18 cellular contexts compared by ENCODE assay signal in the genomic region with DNA sequence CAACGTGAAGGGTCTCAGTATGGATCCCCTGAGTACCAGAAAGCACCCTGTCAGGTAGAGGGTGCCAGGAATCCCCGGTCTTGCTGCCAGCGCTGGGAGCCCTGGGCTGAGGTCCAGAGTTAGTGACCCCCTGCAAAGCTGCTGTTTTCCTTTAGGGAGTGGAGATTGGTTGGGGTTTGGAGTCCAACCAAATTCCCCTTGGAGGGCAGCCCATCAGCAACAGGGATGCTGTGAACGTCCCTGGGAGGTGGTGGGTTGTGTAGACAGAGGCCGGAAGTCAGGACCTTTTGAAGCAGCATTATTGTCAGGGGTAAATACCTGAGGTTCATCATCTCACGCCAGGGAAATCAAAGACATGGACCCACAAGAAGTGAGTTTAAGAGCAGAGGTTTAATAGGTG.
DNase-seq lines count a peak whose midpoint lies in the region; TF ChIP-seq lines count a peak whose summit lies in the region.
"Had no signal": no experiment of that assay in that cellular context is flagged by ENCODE, and none has a peak within 500 bp of the region (broad histone marks: within the 10 kb centered on the region; RNA-seq: fewer than 3 reads in every experiment).

No MANE protein-coding gene starts in this region.

- no peak overlapping the region for H3K4me2 ChIP-seq in neuronal stem cell (ENCODE audit: insufficient read depth, low read length, poor library complexity, severe bottlenecking)
- H3K4me2 ChIP-seq: A549 had no signal

- peak overlapping the region; percentile 17 for H3K18ac ChIP-seq in neuronal stem cell (ENCODE audit: low read length)

- no peak overlapping the region for H4K91ac ChIP-seq in neuronal stem cell (ENCODE audit: low read depth, low read length, poor library complexity)

- H3K14ac ChIP-seq in neuronal stem cell (ENCODE audit: low read length): no peak overlapping the region

- no peak overlapping the region for H3K4me3 ChIP-seq in MG63
- no peak overlapping the region for H3K4me3 ChIP-seq in neuronal stem cell (ENCODE audit: low read length in 2 of 2)
- H3K4me3 ChIP-seq in Peyer's patch: no peak overlapping the region
- H3K4me3 ChIP-seq: A549, GM12878, GM23248, K562 had no signal

- no peak overlapping the region for H2AK5ac ChIP-seq in neuronal stem cell (ENCODE audit: low read depth, low read length)

- H3K27ac ChIP-seq in neuronal stem cell (replicated peaks; ENCODE audit: low read length) (no peak overlapping the region), Peyer's patch (no peak overlapping the region)
- H3K27ac ChIP-seq: A549, GM23248, HL-60 had no signal

- no peak overlapping the region for H3K9ac ChIP-seq in neuronal stem cell (ENCODE audit: low read depth, low read length, poor library complexity)
- H3K9ac ChIP-seq: GM23248 had no signal

- H3K79me1 ChIP-seq in neuronal stem cell (ENCODE audit: low read depth, low read length): peaks cover 2% of the 10 kb centered on the region

- in situ Hi-C loops in GM13977 (cut with MboI; ENCODE audit: low pct_unique_long_range_greater_than_20kb, low sequenced_read_pairs, unreplicated experiment): no loop called here

- DNase-seq in COR-L47 (lab: John Stamatoyannopoulos, UW) (peak; percentile 7), MG63 (peak; percentile 32), glomerular visceral epithelial cell (ENCODE audit: extremely low spot score) (peak; percentile 56), neuronal stem cell (ENCODE audit: low spot score) (no peak), GM13977 (ENCODE audit: low spot score) (no peak), NCI-H69 (lab: John Stamatoyannopoulos, UW) (no peak), NCI-H2171 (lab: John Stamatoyannopoulos, UW) (no peak), Peyer's patch (no peak)
- DNase-seq: GM23248, NCI-H1105 treated with DMSO at 0.1 percent for 48 hours, NCI-H187, NCI-H446 treated with DMSO at 0.1 percent for 48 hours, NCI-H82, SIG-M5 had no signal

- no peak overlapping the region for H3K23ac ChIP-seq in neuronal stem cell (ENCODE audit: low read depth, low read length, poor library complexity)

- no peaks in the 10 kb centered on the region for H3K36me3 ChIP-seq in MG63
- peaks cover 0 to 6% of the 10 kb centered on the region in 2 donors for H3K36me3 ChIP-seq in neuronal stem cell (replicated peaks in 1 of 2; ENCODE audit: control insufficient read depth in 2 of 2, insufficient read depth in 2 of 2, low read length in 2 of 2)
- no peaks in the 10 kb centered on the region for H3K36me3 ChIP-seq in Peyer's patch

- H2AFZ ChIP-seq in neuronal stem cell (ENCODE audit: low read length): no peak overlapping the region
- H2AFZ ChIP-seq: GM23248 had no signal

- no peak overlapping the region for H3K4ac ChIP-seq in neuronal stem cell (ENCODE audit: low read length)

- H3K9me3 ChIP-seq in MG63 (no peaks in the 10 kb centered on the region), neuronal stem cell (replicated peaks in 1 of 2; ENCODE audit: control insufficient read depth in 2 of 2, insufficient read depth in 1 of 2, low read depth in 1 of 2, low read length in 2 of 2) (no peaks in the 10 kb centered on the region), Peyer's patch (no peaks in the 10 kb centered on the region)
- H3K9me3 ChIP-seq: A549 had no signal

- H2BK15ac ChIP-seq in neuronal stem cell (ENCODE audit: low read length): no peak overlapping the region

- H4K8ac ChIP-seq in neuronal stem cell (ENCODE audit: low read depth, low read length): no peak overlapping the region

- no peak overlapping the region for H2BK5ac ChIP-seq in neuronal stem cell (ENCODE audit: low read length)

- no peak overlapping the region for H2BK120ac ChIP-seq in neuronal stem cell (ENCODE audit: low read depth, low read length)

- peaks cover 2 to 10% of the 10 kb centered on the region in 2 donors for H3K4me1 ChIP-seq in neuronal stem cell (ENCODE audit: control insufficient read depth in 2 of 2, insufficient read depth in 1 of 2, low read depth in 1 of 2, low read length in 2 of 2)
- H3K4me1 ChIP-seq in Peyer's patch: no peaks in the 10 kb centered on the region
- H3K4me1 ChIP-seq: A549 had no signal

- no peak for TF ChIP-seq POLR2A in Peyer's patch (IDR thresholded peaks at IDR 0.05)

- WGBS in neuronal stem cell (ENCODE audit: extremely low coverage in 2 of 2, insufficient read length in 2 of 2, insufficient replicate concordance in 1 of 2), 2 donors: no CpG with 5 or more reads among the region's 6 CpGs

- H3K27me3 ChIP-seq in MG63: no peaks in the 10 kb centered on the region
- H3K27me3 ChIP-seq in neuronal stem cell (ENCODE audit: control insufficient read depth in 3 of 3, insufficient read depth in 3 of 3, low read depth in 1 of 3, low read length in 3 of 3): no peaks in the 10 kb centered on the region
- H3K27me3 ChIP-seq in Peyer's patch: no peaks in the 10 kb centered on the region

- TF ChIP-seq CTCF in GM13977 (IDR thresholded peaks at IDR 0.05; ENCODE audit: extremely low read depth, insufficient read depth, missing control alignments): no peak
- TF ChIP-seq CTCF in Peyer's patch (IDR thresholded peaks at IDR 0.05): no peak

- no peak overlapping the region for H2BK12ac ChIP-seq in neuronal stem cell (ENCODE audit: low read length)

Comparison
In these comparisons a context has a peak if more than half of its experiments do, and no peak if none do; other contexts are left out.
1. DNase-seq: peak in COR-L47 (single experiment), MG63 (single experiment) and glomerular visceral epithelial cell (single experiment); none in neuronal stem cell (single experiment), GM13977 (single experiment), NCI-H69 (single experiment), NCI-H2171 (single experiment) and Peyer's patch (0 of 3).